Comparison of ENCODE assay signal across 10 cellular contexts in genomic region chr1:19458815-19459417, GRCh38. TPM values are rescaled to one million over a fixed set of nuclear protein-coding genes. Genes with fewer than 3 reads are reported as not detected.
DNase-seq lines count a peak whose midpoint lies in the region; ATAC-seq, FAIRE-seq and TF ChIP-seq lines count a peak whose summit lies in the region.
"Had no signal": no experiment of that assay in that cellular context is flagged by ENCODE, and none has a peak within 500 bp of the region (broad histone marks: within the 10 kb centered on the region; RNA-seq: fewer than 3 reads in every experiment).

No MANE protein-coding gene starts in this region.

- H3K9ac ChIP-seq in BLaER1 (peak overlapping the region; percentile 51; the same call in 1 of the 2 replicates), endodermal cell (ENCODE audit: extremely low read depth, low read length, poor library complexity, severe bottlenecking) (no peak overlapping the region), kidney (ENCODE audit: low read length in 2 of 2) (peak overlapping the region in 1 of 2 donors; percentile 36)

- H3K27me3 ChIP-seq in BLaER1 (no peaks in the 10 kb centered on the region), endodermal cell (ENCODE audit: control insufficient read depth, insufficient read depth, low read length, poor library complexity, severe bottlenecking) (no peaks in the 10 kb centered on the region)
- H3K27me3 ChIP-seq: ovary, SJSA1 had no signal

- H3K27ac Mint-ChIP-seq in IgD-negative memory B cell: peak overlapping the region; percentile 51 to 91 (median 74)
- H3K27ac Mint-ChIP-seq in endodermal cell: peak overlapping the region; percentile 0
- peak overlapping the region; percentile 43 to 84 for H3K27ac Mint-ChIP-seq in natural killer cell treated with Interleukin-12 subunit alpha and Interleukin-12 subunit beta and Interleukin-15 and Interleukin-18, amount 100 ng/mL, for 72 hours

- 80 to 96% methylated on average over 3 to 6 of the region's 6 CpGs for WGBS in endodermal cell (ENCODE audit: insufficient coverage in 1 of 2, insufficient read length in 1 of 2), 2 experiments

- FAIRE-seq in kidney (lab: Jason Lieb, UNC): no peak

- no peaks in the 10 kb centered on the region for H3K27me3 Mint-ChIP-seq in IgD-negative memory B cell
- no peaks in the 10 kb centered on the region for H3K27me3 Mint-ChIP-seq in endodermal cell (ENCODE audit: insufficient read depth)
- no peaks in the 10 kb centered on the region for H3K27me3 Mint-ChIP-seq in natural killer cell treated with Interleukin-12 subunit alpha and Interleukin-12 subunit beta and Interleukin-15 and Interleukin-18, amount 100 ng/mL, for 72 hours

- no peak for DNase-seq in endodermal cell
- no peak for DNase-seq in natural killer cell treated with Interleukin-12 subunit alpha and Interleukin-12 subunit beta and Interleukin-15 and Interleukin-18, amount 100 ng/mL, for 72 hours (ENCODE audit: low spot score)
- no peak for DNase-seq in substantia nigra (lab: John Stamatoyannopoulos, UW)
- no peak for DNase-seq in NCI-H146 treated with DMSO at 0.1 percent for 48 hours (lab: John Stamatoyannopoulos, UW; ENCODE audit: unreplicated experiment)
- no peak for DNase-seq in kidney
- no peak for DNase-seq in NCI-H2171 treated with DMSO at 0.1 percent for 48 hours (lab: John Stamatoyannopoulos, UW)
- DNase-seq: ovary had no signal

- peak overlapping the region; percentile 68 for H3K27ac ChIP-seq in BLaER1
- H3K27ac ChIP-seq in endodermal cell (ENCODE audit: low read depth, low read length): no peak overlapping the region
- no peak overlapping the region for H3K27ac ChIP-seq in substantia nigra (ENCODE audit: low read depth, low read length, poor library complexity, severe bottlenecking)
- peak overlapping the region in 1 of 2 donors; percentile 64 for H3K27ac ChIP-seq in kidney (ENCODE audit: low read depth in 2 of 2, low read length in 2 of 2)
- H3K27ac ChIP-seq: ovary, SJSA1 had no signal

- H3K4me3 Mint-ChIP-seq in IgD-negative memory B cell: peak overlapping the region; percentile 44 to 90 (median 78)
- H3K4me3 Mint-ChIP-seq in endodermal cell: no peak overlapping the region
- H3K4me3 Mint-ChIP-seq in natural killer cell treated with Interleukin-12 subunit alpha and Interleukin-12 subunit beta and Interleukin-15 and Interleukin-18, amount 100 ng/mL, for 72 hours: peak overlapping the region; percentile 58

- H3K36me3 Mint-ChIP-seq in IgD-negative memory B cell (peaks cover 2% of the 10 kb centered on the region), endodermal cell (ENCODE audit: low read depth) (peaks cover 2% of the 10 kb centered on the region)
- no peaks in the 10 kb centered on the region for H3K36me3 Mint-ChIP-seq in natural killer cell treated with Interleukin-12 subunit alpha and Interleukin-12 subunit beta and Interleukin-15 and Interleukin-18, amount 100 ng/mL, for 72 hours

- no peak overlapping the region for H3K4me3 ChIP-seq in BLaER1
- no peak overlapping the region for H3K4me3 ChIP-seq in endodermal cell (ENCODE audit: low read length)
- no peak overlapping the region for H3K4me3 ChIP-seq in kidney (ENCODE audit: low read length in 2 of 2)
- H3K4me3 ChIP-seq: ovary, SJSA1 had no signal

- H3K9me3 ChIP-seq in BLaER1 (no peaks in the 10 kb centered on the region), endodermal cell (ENCODE audit: control insufficient read depth, low read length) (no peaks in the 10 kb centered on the region), kidney (ENCODE audit: control insufficient read depth in 1 of 2, low read length in 2 of 2) (no peaks in the 10 kb centered on the region)
- H3K9me3 ChIP-seq: ovary, SJSA1 had no signal

- TF ChIP-seq CTCF in endodermal cell (conservative IDR thresholded peaks at IDR 0.05): no peak
- no peak for TF ChIP-seq CTCF in kidney (IDR thresholded peaks at IDR 0.05; ENCODE audit: borderline replicate concordance, extremely low read depth, insufficient read depth)

- H3K4me1 ChIP-seq in BLaER1 (peaks cover 92% of the 10 kb centered on the region), endodermal cell (ENCODE audit: control insufficient read depth, insufficient read depth, low read length) (peaks cover 30% of the 10 kb centered on the region), kidney (ENCODE audit: control insufficient read depth in 1 of 2, insufficient read depth in 1 of 2, low read depth in 1 of 2, low read length in 2 of 2) (peaks cover 33 to 43% of the 10 kb centered on the region in 2 donors)

- H3K36me3 ChIP-seq in BLaER1 (no peaks in the 10 kb centered on the region), endodermal cell (ENCODE audit: control insufficient read depth, insufficient read depth, low read length) (peaks cover 25% of the 10 kb centered on the region), kidney (ENCODE audit: control insufficient read depth in 1 of 2, insufficient read depth in 2 of 2, low read length in 2 of 2) (no peaks in the 10 kb centered on the region)
- H3K36me3 ChIP-seq: ovary had no signal

- H3K4me1 Mint-ChIP-seq in IgD-negative memory B cell (peaks cover 58 to 75% (median 69%) of the 10 kb centered on the region in 3 donors), endodermal cell (peaks cover 43% of the 10 kb centered on the region)
- H3K4me1 Mint-ChIP-seq in natural killer cell treated with Interleukin-12 subunit alpha and Interleukin-12 subunit beta and Interleukin-15 and Interleukin-18, amount 100 ng/mL, for 72 hours (ENCODE audit: low read depth in 2 of 2): peaks cover 64 to 68% of the 10 kb centered on the region in 2 donors

- ATAC-seq in natural killer cell treated with Interleukin-12 subunit alpha and Interleukin-12 subunit beta and Interleukin-15 and Interleukin-18, amount 100 ng/mL, for 72 hours: no peak

- peak overlapping the region; percentile 78 for H3K4me2 ChIP-seq in BLaER1

- intact Hi-C loops in kidney (cut with DNase I): no loop called here

- H4K20me1 ChIP-seq in BLaER1: peaks cover 98% of the 10 kb centered on the region

- H3K9me3 Mint-ChIP-seq in IgD-negative memory B cell (no peaks in the 10 kb centered on the region), endodermal cell (no peaks in the 10 kb centered on the region)
- H3K9me3 Mint-ChIP-seq in natural killer cell treated with Interleukin-12 subunit alpha and Interleukin-12 subunit beta and Interleukin-15 and Interleukin-18, amount 100 ng/mL, for 72 hours: no peaks in the 10 kb centered on the region

RNA-seq across cellular contexts. Expression of gene CAPZB, which starts 26.4 kb away (rescaled TPM):
- polyA plus RNA-seq in IgD-negative memory B cell (419 TPM), kidney (ENCODE audit: insufficient read depth, low read depth, low replicate concordance) (253 TPM)
- total RNA-seq in endodermal cell (100 to 1,000 TPM; 334 to 362 TPM), kidney (265 TPM)
- polyA plus RNA-seq in endodermal cell (2013, experiment 1 of 2): 254 TPM
- 240 TPM for polyA plus RNA-seq in endodermal cell (2013, experiment 2 of 2)
- 100 to 1,000 TPM; 270 to 359 TPM for total RNA-seq in natural killer cell treated with Interleukin-12 subunit alpha and Interleukin-12 subunit beta and Interleukin-15 and Interleukin-18, amount 100 ng/mL, for 72 hours

Comparison
In these comparisons a context has a peak if more than half of its experiments do, and no peak if none do; other contexts are left out.
1. H3K27ac Mint-ChIP-seq: peak in every context shown above with its lines; median percentile 74 in IgD-negative memory B cell; 64 in natural killer cell treated with Interleukin-12 subunit alpha and Interleukin-12 subunit beta and Interleukin-15 and Interleukin-18, amount 100 ng/mL, for 72 hours; 0 in endodermal cell.